1 cellular context compared by ENCODE assay signal in the genomic region with DNA sequence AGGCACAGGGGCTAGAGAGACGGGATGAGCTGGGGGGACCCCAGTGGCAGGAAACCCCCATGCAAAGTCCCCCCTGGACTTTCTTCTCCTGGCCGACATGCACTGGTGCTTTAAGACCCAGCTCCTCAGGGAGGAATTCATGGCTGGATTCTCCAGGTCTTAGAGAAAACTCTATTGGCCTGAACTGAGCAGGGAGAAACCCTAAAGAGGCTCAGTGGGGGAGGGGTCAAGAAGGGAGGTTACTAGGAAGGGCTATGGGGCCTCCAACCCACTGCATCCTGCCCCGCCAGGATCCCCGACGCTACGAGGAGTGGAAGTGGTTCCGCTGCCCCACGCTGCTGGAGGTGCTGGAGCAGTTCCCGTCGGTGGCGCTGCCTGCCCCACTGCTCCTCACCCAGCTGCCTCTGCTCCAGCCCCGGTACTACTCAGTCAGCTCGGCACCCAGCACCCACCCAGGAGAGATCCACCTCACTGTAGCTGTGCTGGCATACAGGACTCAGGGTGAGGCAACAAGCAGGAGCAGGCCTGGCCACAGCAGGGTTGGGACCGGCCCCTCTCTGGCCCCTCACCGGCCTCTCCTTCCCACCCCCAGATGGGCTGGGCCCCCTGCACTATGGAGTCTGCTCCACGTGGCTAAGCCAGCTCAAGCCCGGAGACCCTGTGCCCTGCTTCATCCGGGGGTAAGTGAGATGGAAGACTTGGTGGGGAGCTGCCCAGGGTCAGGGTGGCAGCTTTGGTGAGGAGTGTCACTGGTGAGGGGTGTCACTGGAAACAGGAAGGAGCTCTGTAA.
TF ChIP-seq lines count a peak whose summit lies in the region.

No MANE protein-coding gene starts in this region.

TF ChIP-seq in endothelial cell of umbilical vein, 7 proteins besides CTCF, POLR2A, EP300 and RAD21:
- TF ChIP-seq POLR2AphosphoS5 (IDR thresholded peaks at IDR 0.05; ENCODE audit: insufficient read depth, low read depth, low read length), result peak; percentile 35
- no peak for TF ChIP-seq GATA2 (IDR thresholded peaks at IDR 0.05; ENCODE audit: insufficient read depth, insufficient read length, low read depth, low read length)
- no peak for TF ChIP-seq FOS (IDR thresholded peaks at IDR 0.05; ENCODE audit: borderline replicate concordance, insufficient read depth, low read length)
- no peak for TF ChIP-seq EZH2 (IDR thresholded peaks at IDR 0.05; ENCODE audit: borderline replicate concordance, low read depth, low read length, severe bottlenecking)
- TF ChIP-seq MYC (IDR thresholded peaks at IDR 0.05; ENCODE audit: low read depth, low read length), result no peak
- TF ChIP-seq JUN (IDR thresholded peaks at IDR 0.05; ENCODE audit: borderline replicate concordance, insufficient read depth, insufficient read length, low read depth), result no peak
- TF ChIP-seq, protein P1, sequence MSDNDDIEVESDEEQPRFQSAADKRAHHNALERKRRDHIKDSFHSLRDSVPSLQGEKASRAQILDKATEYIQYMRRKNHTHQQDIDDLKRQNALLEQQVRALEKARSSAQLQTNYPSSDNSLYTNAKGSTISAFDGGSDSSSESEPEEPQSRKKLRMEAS (IDR thresholded peaks at IDR 0.05; ENCODE audit: insufficient read depth, insufficient read length), result no peak
